ENCODE assay signal across 9 cellular contexts in the genomic region with DNA sequence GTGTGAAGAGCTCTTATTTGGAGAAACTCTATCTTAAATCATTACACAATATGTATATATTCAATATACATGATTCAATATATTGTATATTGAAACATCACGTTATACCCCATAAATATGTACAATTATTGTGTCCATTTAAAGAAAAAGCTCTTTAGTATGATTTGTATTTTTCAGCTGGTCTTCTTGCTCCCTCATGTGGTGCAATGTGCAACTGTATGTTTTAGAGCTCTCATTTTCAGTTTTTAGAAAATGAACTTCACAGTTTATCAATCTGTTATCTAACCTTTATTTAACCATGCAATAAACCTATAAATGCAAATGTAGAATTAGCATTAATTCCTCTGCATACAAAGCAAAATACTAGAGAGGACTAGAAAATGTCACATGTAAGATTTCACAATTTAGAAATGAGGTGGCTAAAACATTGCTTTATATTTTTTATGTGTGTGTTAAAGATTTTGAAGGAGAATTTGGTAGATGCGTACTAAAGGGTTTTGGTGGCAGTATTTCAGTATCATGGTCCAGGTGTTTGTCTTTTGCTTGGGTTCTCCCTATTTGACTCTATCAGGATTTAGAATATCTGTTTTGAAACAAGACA.
DNase-seq lines count a peak whose midpoint lies in the region; ATAC-seq, FAIRE-seq and TF ChIP-seq lines count a peak whose summit lies in the region.
"Had no signal": no experiment of that assay in that cellular context is flagged by ENCODE, and none has a peak within 500 bp of the region (broad histone marks: within the 10 kb centered on the region; RNA-seq: fewer than 3 reads in every experiment).

No MANE protein-coding gene starts in this region.

- H3K9me3 ChIP-seq in K562 (replicated peaks; ENCODE audit: control insufficient read depth, insufficient read depth, low read depth, low read length): no peaks in the 10 kb centered on the region
- H3K9me3 ChIP-seq in mesenchymal stem cell (ENCODE audit: control insufficient read depth, low read length): no peaks in the 10 kb centered on the region
- no peaks in the 10 kb centered on the region for H3K9me3 ChIP-seq in CD4-positive, alpha-beta memory T cell (ENCODE audit: control insufficient read depth in 1 of 2, low read length in 2 of 2)

- H3K9me3 Mint-ChIP-seq in activated CD4-positive, alpha-beta memory T cell treated with anti-CD3 and anti-CD28 coated beads, Interleukin-2, amount 10 ng/mL, durations not matched to agents 7 days and 5 days: no peaks in the 10 kb centered on the region
- H3K9me3 Mint-ChIP-seq in CD4-positive, alpha-beta memory T cell: no peaks in the 10 kb centered on the region
- H3K9me3 Mint-ChIP-seq: IgD-negative memory B cell had no signal

- no peak overlapping the region for H2BK15ac ChIP-seq in mesenchymal stem cell (ENCODE audit: low read depth, poor library complexity, severe bottlenecking)

- H3K23ac ChIP-seq in mesenchymal stem cell (ENCODE audit: low read length in 2 of 2): no peak overlapping the region

- no peaks in the 10 kb centered on the region for H3K9me1 ChIP-seq in K562 (ENCODE audit: control insufficient read depth, insufficient read depth, low read length)

- H3K27ac ChIP-seq in K562 (ENCODE audit: extremely low read depth, low read depth, low read length) (no peak overlapping the region), mesenchymal stem cell (ENCODE audit: low read length, poor library complexity, severe bottlenecking) (no peak overlapping the region), caudate nucleus (ENCODE audit: low read depth, low read length) (no peak overlapping the region)
- H3K27ac ChIP-seq in CD4-positive, alpha-beta memory T cell (ENCODE audit: low read depth, low read length): no peak overlapping the region

- TF ChIP-seq CTCF in K562 (IDR thresholded peaks at IDR 0.05 in 2 of 3, conservative IDR thresholded peaks at IDR 0.05 in 1 of 3; ENCODE audit: insufficient read depth in 2 of 3, low read depth in 1 of 3, low read length in 3 of 3): peak in 2 of 3 experiments; percentile 10 to 52; a peak in 3 of 6 replicates

- peaks cover 1% of the 10 kb centered on the region for H3K4me1 Mint-ChIP-seq in activated CD4-positive, alpha-beta memory T cell treated with anti-CD3 and anti-CD28 coated beads, Interleukin-2, amount 10 ng/mL, durations not matched to agents 7 days and 5 days
- no peaks in the 10 kb centered on the region for H3K4me1 Mint-ChIP-seq in CD4-positive, alpha-beta memory T cell

- no peak overlapping the region for H2BK12ac ChIP-seq in mesenchymal stem cell (ENCODE audit: low read length in 2 of 2)

- CTCF ChIA-PET in K562 (lab: Yijun Ruan, JAX; ENCODE audit: low intra/inter-chr PET ratio): no interaction called here
- CTCF ChIA-PET in activated CD4-positive, alpha-beta memory T cell treated with anti-CD3 and anti-CD28 coated beads, Interleukin-2, amount 10 ng/mL, durations not matched to agents 7 days and 5 days (lab: Charles Lee): interaction anchor here (1.1 to 3.8 kb wide), 3 partner anchors 13 to 495 kb away, joined by 3 to 16 read pairs (median 4); no protein-coding TSS in a partner anchor
- CTCF ChIA-PET in CD4-positive, alpha-beta memory T cell (lab: Charles Lee; ENCODE audit: partially characterized antibody): interaction anchor here (1.2 to 2.4 kb wide), 2 partner anchors 17 to 204 kb away, joined by 5 to 11 read pairs; no protein-coding TSS in a partner anchor

- TF ChIP-seq POLR2A in K562 (conservative IDR thresholded peaks at IDR 0.05): no peak

- no peaks in the 10 kb centered on the region for H3K36me3 ChIP-seq in K562 (ENCODE audit: control insufficient read depth, insufficient read depth, low read length)
- no peaks in the 10 kb centered on the region for H3K36me3 ChIP-seq in mesenchymal stem cell (ENCODE audit: control insufficient read depth in 1 of 2, insufficient read depth in 2 of 2, low read depth in 1 of 2, low read length in 2 of 2)
- no peaks in the 10 kb centered on the region for H3K36me3 ChIP-seq in CD4-positive, alpha-beta memory T cell (ENCODE audit: insufficient read depth, low read length)

- no peak overlapping the region for H2BK5ac ChIP-seq in mesenchymal stem cell (ENCODE audit: low read depth, low read length, poor library complexity, severe bottlenecking)

- no peak overlapping the region for H4K8ac ChIP-seq in mesenchymal stem cell (ENCODE audit: low read length)

- no peaks in the 10 kb centered on the region for H3K79me2 ChIP-seq in K562 (ENCODE audit: control insufficient read depth, insufficient read depth, low read length)

- TF ChIP-seq EP300 in K562 (IDR thresholded peaks at IDR 0.05; ENCODE audit: low read length): no peak

- no peaks in the 10 kb centered on the region for H3K79me1 ChIP-seq in mesenchymal stem cell (replicated peaks; ENCODE audit: low read length, poor library complexity, severe bottlenecking)

- ATAC-seq in K562: no peak

- H4K20me1 ChIP-seq in K562 (replicated peaks; ENCODE audit: control insufficient read depth, insufficient read depth, low read length): no peaks in the 10 kb centered on the region

- H3K27ac Mint-ChIP-seq in activated CD4-positive, alpha-beta memory T cell treated with anti-CD3 and anti-CD28 coated beads, Interleukin-2, amount 10 ng/mL, durations not matched to agents 7 days and 5 days: no peak overlapping the region
- no peak overlapping the region for H3K27ac Mint-ChIP-seq in CD4-positive, alpha-beta memory T cell
- H3K27ac Mint-ChIP-seq: IgD-negative memory B cell had no signal

- no TSS peak for BruUV-seq in K562 (replicated peaks; lab: Mats Ljungman, UMichigan)

- DNase-seq in Daoy (ENCODE audit: low read depth) (peak; percentile 8), HT1080 (ENCODE audit: low read depth) (peak; percentile 20), K562 (ENCODE audit: extremely low read depth in 1 of 4, low spot score in 3 of 4) (peak in 3 of 4 experiments; percentile 2 to 12 (median 11)), mesenchymal stem cell (peak; percentile 50), D341Med (ENCODE audit: low spot score) (no peak), caudate nucleus (lab: John Stamatoyannopoulos, UW) (no peak)
- DNase-seq in activated CD4-positive, alpha-beta memory T cell treated with anti-CD3 and anti-CD28 coated beads, Interleukin-2, amount 10 ng/mL, durations not matched to agents 7 days and 5 days: no peak
- DNase-seq in CD4-positive, alpha-beta memory T cell: no peak

- no peak overlapping the region for H2AK5ac ChIP-seq in mesenchymal stem cell (ENCODE audit: low read length, severe bottlenecking)

- peaks cover 2% of the 10 kb centered on the region for H3K27me3 Mint-ChIP-seq in activated CD4-positive, alpha-beta memory T cell treated with anti-CD3 and anti-CD28 coated beads, Interleukin-2, amount 10 ng/mL, durations not matched to agents 7 days and 5 days
- peaks cover 1 to 5% of the 10 kb centered on the region in 2 donors for H3K27me3 Mint-ChIP-seq in CD4-positive, alpha-beta memory T cell

- no peak overlapping the region for H3K4me3 Mint-ChIP-seq in activated CD4-positive, alpha-beta memory T cell treated with anti-CD3 and anti-CD28 coated beads, Interleukin-2, amount 10 ng/mL, durations not matched to agents 7 days and 5 days
- H3K4me3 Mint-ChIP-seq in CD4-positive, alpha-beta memory T cell: no peak overlapping the region
- H3K4me3 Mint-ChIP-seq: IgD-negative memory B cell had no signal

- H3K4me3 ChIP-seq in K562 (no peak overlapping the region), mesenchymal stem cell (ENCODE audit: insufficient read depth in 1 of 2, low read depth in 1 of 2, low read length in 2 of 2) (no peak overlapping the region)
- H3K4me3 ChIP-seq in CD4-positive, alpha-beta memory T cell (ENCODE audit: low read length in 2 of 2): no peak overlapping the region

- intact Hi-C loops in K562 (cut with micrococcal nuclease): loop anchor here (10.0 kb wide), 1 partner anchor 448 kb away; no protein-coding TSS in a partner anchor
- intact Hi-C loops in CD4-positive, alpha-beta memory T cell (cut with micrococcal nuclease): no loop called here

- no peak overlapping the region for H4K91ac ChIP-seq in mesenchymal stem cell (ENCODE audit: low read length)

- no peak overlapping the region for H3K18ac ChIP-seq in mesenchymal stem cell (ENCODE audit: low read depth in 1 of 2, low read length in 2 of 2)

- H3K27me3 ChIP-seq in K562 (ENCODE audit: control insufficient read depth in 2 of 2, insufficient read depth in 2 of 2, low read length in 2 of 2) (no peaks in the 10 kb centered on the region), mesenchymal stem cell (ENCODE audit: control insufficient read depth in 1 of 2, insufficient read depth in 1 of 2, low read length in 2 of 2) (no peaks in the 10 kb centered on the region)
- H3K27me3 ChIP-seq in CD4-positive, alpha-beta memory T cell (ENCODE audit: insufficient read depth, low read length): no peaks in the 10 kb centered on the region

- FAIRE-seq in K562 (lab: Jason Lieb, UNC): no peak

- H3K4me2 ChIP-seq in K562 (ENCODE audit: insufficient read depth, low read length) (no peak overlapping the region), mesenchymal stem cell (ENCODE audit: low read length, poor library complexity, severe bottlenecking) (no peak overlapping the region)

- H2BK120ac ChIP-seq in mesenchymal stem cell (ENCODE audit: low read depth, low read length): no peak overlapping the region

- H3K4me1 ChIP-seq in K562 (replicated peaks in 1 of 2; ENCODE audit: control insufficient read depth in 2 of 2, insufficient read depth in 2 of 2, low read length in 2 of 2) (no peaks in the 10 kb centered on the region), mesenchymal stem cell (ENCODE audit: control insufficient read depth, insufficient read depth, low read depth, low read length) (no peaks in the 10 kb centered on the region)
- no peaks in the 10 kb centered on the region for H3K4me1 ChIP-seq in CD4-positive, alpha-beta memory T cell (ENCODE audit: insufficient read depth, low read length)

- in situ Hi-C loops in K562 (cut with MboI): no loop called here

- H2AFZ ChIP-seq in K562 (ENCODE audit: low read depth, low read length) (no peak overlapping the region), mesenchymal stem cell (ENCODE audit: low read depth, low read length) (no peak overlapping the region)

- POLR2A ChIA-PET in K562 (lab: Yijun Ruan, JAX): no interaction called here
- POLR2A ChIA-PET in activated CD4-positive, alpha-beta memory T cell treated with anti-CD3 and anti-CD28 coated beads, Interleukin-2, amount 10 ng/mL, durations not matched to agents 7 days and 5 days (lab: Charles Lee): no interaction called here
- POLR2A ChIA-PET in CD4-positive, alpha-beta memory T cell (lab: Charles Lee; ENCODE audit: partially characterized antibody): no interaction called here

- no peak overlapping the region for H3K9ac ChIP-seq in K562 (ENCODE audit: insufficient read depth in 1 of 2, low read depth in 2 of 2, low read length in 2 of 2)
- peak overlapping the region; percentile 60 for H3K9ac ChIP-seq in mesenchymal stem cell (ENCODE audit: low read length)

- TF ChIP-seq RAD21 in K562 (CRISPR knock-in tag; conservative IDR thresholded peaks at IDR 0.05 in 1 of 2, IDR thresholded peaks at IDR 0.05 in 1 of 2): peak; percentile 46 to 70

- H3K36me3 Mint-ChIP-seq in activated CD4-positive, alpha-beta memory T cell treated with anti-CD3 and anti-CD28 coated beads, Interleukin-2, amount 10 ng/mL, durations not matched to agents 7 days and 5 days (ENCODE audit: low read depth): no peaks in the 10 kb centered on the region
- no peaks in the 10 kb centered on the region for H3K36me3 Mint-ChIP-seq in CD4-positive, alpha-beta memory T cell
- H3K36me3 Mint-ChIP-seq: IgD-negative memory B cell had no signal

- H3K4ac ChIP-seq in mesenchymal stem cell (ENCODE audit: low read depth in 1 of 2, low read length in 2 of 2): no peak overlapping the region

- 0% methylated on average over 2 of the region's 2 CpGs for WGBS in K562 (ENCODE audit: insufficient coverage, low coverage, missing lambda C conversion rate)
- WGBS in mesenchymal stem cell: 84% methylated on average over 1 of the region's 2 CpGs

- no peak overlapping the region for H3K14ac ChIP-seq in mesenchymal stem cell (ENCODE audit: low read length in 2 of 2)

Comparison
In these comparisons a context has a peak if more than half of its experiments do, and no peak if none do; other contexts are left out.
1. DNase-seq: peak in Daoy (single experiment), HT1080 (single experiment), K562 (3 of 4) and mesenchymal stem cell (single experiment); none in activated CD4-positive, alpha-beta memory T cell treated with anti-CD3 and anti-CD28 coated beads, Interleukin-2, amount 10 ng/mL, durations not matched to agents 7 days and 5 days (single experiment), CD4-positive, alpha-beta memory T cell (0 of 5), D341Med (single experiment) and caudate nucleus (0 of 61).